17 cellular contexts compared by ENCODE assay signal in genomic region chr7:120874016-120874415, GRCh38.
"Had no signal": no experiment of that assay in that cellular context is flagged by ENCODE, and none has a peak within 500 bp of the region (broad histone marks: within the 10 kb centered on the region; RNA-seq: fewer than 3 reads in every experiment).

No MANE protein-coding gene starts in this region.

- H3K4me3 ChIP-seq: MG63, SJSA1, SK-N-MC had no signal

- H3K27ac ChIP-seq: SJSA1, SK-N-MC had no signal

- H3K4me1 ChIP-seq: SJSA1 had no signal

- DNase-seq: Karpas-422, KG1, MG63, NCI-H1092, NCI-H146, NCI-H187, NCI-H2029, NCI-H2081 treated with DMSO at 0.1 percent for 48 hours, NCI-H2171, NCI-H226, NCI-H510A, NCI-H774, Right ventricle myocardium superior, RPMI8226, SIG-M5 had no signal

- H3K9me3 ChIP-seq: MG63, SJSA1 had no signal

- H3K36me3 ChIP-seq: MG63, SJSA1 had no signal

- H3K27me3 ChIP-seq: MG63 had no signal
